15 cellular contexts compared by ENCODE assay signal in the genomic region with DNA sequence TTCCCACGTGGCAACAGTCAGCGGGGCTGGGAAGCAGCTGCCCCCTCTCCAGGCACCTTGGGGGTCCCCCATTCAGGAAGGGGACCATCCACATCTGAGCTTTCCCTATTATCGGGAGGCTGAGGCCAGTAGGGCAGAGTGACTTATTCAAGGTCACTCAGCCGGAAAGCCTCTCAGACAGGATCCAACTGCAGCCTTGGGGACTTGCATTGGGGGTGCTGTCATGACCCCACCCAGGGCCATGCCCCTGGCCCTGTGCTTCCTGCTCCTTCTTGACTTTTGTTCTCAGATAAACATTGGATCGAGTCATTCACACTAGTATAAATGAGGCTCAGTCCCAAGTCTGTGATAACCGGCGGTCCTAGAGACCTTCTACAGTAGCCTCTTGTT. TPM values are rescaled to one million over a fixed set of nuclear protein-coding genes. Genes with fewer than 3 reads are reported as not detected.
A peak's percentile ranks its signal among the peaks of the same experiment; 100 is the strongest.
DNase-seq lines count a peak whose midpoint lies in the region; ATAC-seq and TF ChIP-seq lines count a peak whose summit lies in the region.
"Had no signal": no experiment of that assay in that cellular context is flagged by ENCODE, and none has a peak within 500 bp of the region (broad histone marks: within the 10 kb centered on the region; RNA-seq: fewer than 3 reads in every experiment).

No MANE protein-coding gene starts in this region.

- H3K79me1 ChIP-seq in neuronal stem cell (ENCODE audit: low read depth, low read length) = no peaks in the 10 kb centered on the region

- CTCF ChIA-PET in Panc1 (lab: Charles Lee) = no interaction called here

- POLR2A ChIA-PET in Panc1 (lab: Charles Lee) = no interaction called here

- H2AK5ac ChIP-seq in neuronal stem cell (ENCODE audit: low read depth, low read length) = peak overlapping the region; percentile 95

- H3K4ac ChIP-seq in neuronal stem cell (ENCODE audit: low read length) = no peak overlapping the region

- intact Hi-C loops in Panc1 (cut with micrococcal nuclease; ENCODE audit: unreplicated experiment) (no loop called here), gastrocnemius medialis (cut with DNase I; ENCODE audit: low total_unique reads) (no loop called here)

- DNase-seq in Panc1 (ENCODE audit: low read depth, low spot score) = no peak
- DNase-seq in neuronal stem cell (ENCODE audit: low spot score) = no peak
- no peak for DNase-seq in stimulated activated CD8-positive, alpha-beta memory T cell treated with anti-CD3 and anti-CD28 coated beads, Interleukin-4, amount 100 ng/mL, for 48 hours
- no peak for DNase-seq in gastrocnemius medialis
- DNase-seq: ACHN, BE2C, DMS153, DMS79, GF-D8, GOT3, H7 had no signal

- H4K91ac ChIP-seq in neuronal stem cell (ENCODE audit: low read depth, low read length, poor library complexity) = no peak overlapping the region

- peak overlapping the region; percentile 62 for H2BK15ac ChIP-seq in neuronal stem cell (ENCODE audit: low read length)

- no peak for TF ChIP-seq CTCF in Panc1 (IDR thresholded peaks at IDR 0.05)
- TF ChIP-seq CTCF in gastrocnemius medialis (IDR thresholded peaks at IDR 0.05 in 4 of 5, conservative IDR thresholded peaks at IDR 0.05 in 1 of 5) = no peak

- no peak for ATAC-seq in Panc1
- no peak for ATAC-seq in GM18867 (IDR thresholded peaks at IDR 0.05; ENCODE audit: unreplicated experiment)
- no peak for ATAC-seq in gastrocnemius medialis
- ATAC-seq: HCT116 had no signal

- no peak overlapping the region for H2AFZ ChIP-seq in neuronal stem cell (ENCODE audit: low read length)

- H2BK120ac ChIP-seq in neuronal stem cell (ENCODE audit: low read depth, low read length) = no peak overlapping the region

- H3K36me3 ChIP-seq in BLaER1 (no peaks in the 10 kb centered on the region), Panc1 (ENCODE audit: control insufficient read depth, insufficient read depth, low read length) (no peaks in the 10 kb centered on the region), neuronal stem cell (replicated peaks in 1 of 2; ENCODE audit: control insufficient read depth in 2 of 2, insufficient read depth in 2 of 2, low read length in 2 of 2) (no peaks in the 10 kb centered on the region), gastrocnemius medialis (no peaks in the 10 kb centered on the region)
- no peaks in the 10 kb centered on the region for H3K36me3 ChIP-seq in BLaER1 treated with 17β-estradiol and CSF1 and Interleukin-3, amounts not matched to agents 10 nM and 100 nM
- H3K36me3 ChIP-seq: BE2C had no signal

- H3K27me3 ChIP-seq in BLaER1 = peaks cover 24% of the 10 kb centered on the region
- H3K27me3 ChIP-seq in BLaER1 treated with 17β-estradiol and CSF1 and Interleukin-3, amounts not matched to agents 10 nM and 100 nM = peaks cover 15 to 37% (median 26%) of the 10 kb centered on the region in 11 experiments
- H3K27me3 ChIP-seq in Panc1 (ENCODE audit: control insufficient read depth, insufficient read depth, low read length) = no peaks in the 10 kb centered on the region
- H3K27me3 ChIP-seq in neuronal stem cell (ENCODE audit: control insufficient read depth in 3 of 3, insufficient read depth in 3 of 3, low read depth in 1 of 3, low read length in 3 of 3) = peaks cover 0 to 42% (median 3%) of the 10 kb centered on the region in 3 experiments
- peaks cover 3 to 20% (median 16%) of the 10 kb centered on the region in 3 donors for H3K27me3 ChIP-seq in gastrocnemius medialis
- H3K27me3 ChIP-seq: BE2C had no signal

- no TSS peak for BruUV-seq in Panc1 (replicated peaks; lab: Mats Ljungman, UMichigan)

- H3K23ac ChIP-seq in neuronal stem cell (ENCODE audit: low read depth, low read length, poor library complexity) = no peak overlapping the region

- in situ Hi-C loops in Panc1 (cut with HindIII; ENCODE audit: low pct_unique_long_range_greater_than_20kb, low sequenced_read_pairs) = no loop called here
- in situ Hi-C loops in gastrocnemius medialis (cut with MboI; ENCODE audit: low sequenced_read_pairs in 4 of 4) = no loop called here

- peaks cover 67% of the 10 kb centered on the region for H3K4me1 ChIP-seq in BLaER1
- H3K4me1 ChIP-seq in BLaER1 treated with 17β-estradiol and CSF1 and Interleukin-3, amounts not matched to agents 10 nM and 100 nM = peaks cover 11 to 72% (median 65%) of the 10 kb centered on the region in 10 experiments; a peak in 19 of 20 replicates
- peaks cover 10% of the 10 kb centered on the region for H3K4me1 ChIP-seq in Panc1 (ENCODE audit: control insufficient read depth, insufficient read depth, low read length)
- H3K4me1 ChIP-seq in neuronal stem cell (ENCODE audit: control insufficient read depth in 2 of 2, insufficient read depth in 1 of 2, low read depth in 1 of 2, low read length in 2 of 2) = peaks cover 24 to 31% of the 10 kb centered on the region in 2 donors
- no peaks in the 10 kb centered on the region for H3K4me1 ChIP-seq in gastrocnemius medialis

- no CpG with 5 or more reads among the region's 7 CpGs for WGBS in neuronal stem cell (ENCODE audit: extremely low coverage in 2 of 2, insufficient read length in 2 of 2, insufficient replicate concordance in 1 of 2), 2 donors

- H3K27ac ChIP-seq in BLaER1 (no peak overlapping the region), Panc1 (ENCODE audit: low read length) (0 out of 2 replicates have a peak overlapping the region, but pooled peaks have one; percentile 12), neuronal stem cell (replicated peaks; ENCODE audit: low read length) (no peak overlapping the region), gastrocnemius medialis (no peak overlapping the region)
- H3K27ac ChIP-seq in BLaER1 treated with 17β-estradiol and CSF1 and Interleukin-3, amounts not matched to agents 10 nM and 100 nM = no peak overlapping the region

- peak overlapping the region; percentile 29 for H4K8ac ChIP-seq in neuronal stem cell (ENCODE audit: low read depth, low read length)

- H2BK12ac ChIP-seq in neuronal stem cell (ENCODE audit: low read length) = no peak overlapping the region

- H3K9ac ChIP-seq in BLaER1 (no peak overlapping the region), neuronal stem cell (ENCODE audit: low read depth, low read length, poor library complexity) (no peak overlapping the region)
- peak overlapping the region in 2 of 11 experiments; percentile 2 to 24; a peak in 1 of 22 replicates for H3K9ac ChIP-seq in BLaER1 treated with 17β-estradiol and CSF1 and Interleukin-3, amounts not matched to agents 10 nM and 100 nM

- H4K20me1 ChIP-seq in BLaER1 = peaks cover 27% of the 10 kb centered on the region; the same call in 1 of the 2 replicates
- H4K20me1 ChIP-seq in BLaER1 treated with 17β-estradiol and CSF1 and Interleukin-3, amounts not matched to agents 10 nM and 100 nM = peaks cover 0 to 39% (median 19%) of the 10 kb centered on the region in 11 experiments; a peak in 14 of 22 replicates

- H3K9me3 ChIP-seq in BLaER1 = peaks cover 8% of the 10 kb centered on the region; the same call in 1 of the 2 replicates
- H3K9me3 ChIP-seq in BLaER1 treated with 17β-estradiol and CSF1 and Interleukin-3, amounts not matched to agents 10 nM and 100 nM (replicated peaks in 1 of 11) = peaks cover 0 to 11% (median 6%) of the 10 kb centered on the region in 11 experiments; a peak in 9 of 22 replicates
- H3K9me3 ChIP-seq in Panc1 (ENCODE audit: control insufficient read depth, insufficient read depth, low read depth, low read length) = no peaks in the 10 kb centered on the region
- H3K9me3 ChIP-seq in neuronal stem cell (replicated peaks in 1 of 2; ENCODE audit: control insufficient read depth in 2 of 2, insufficient read depth in 1 of 2, low read depth in 1 of 2, low read length in 2 of 2) = no peaks in the 10 kb centered on the region
- H3K9me3 ChIP-seq in gastrocnemius medialis = no peaks in the 10 kb centered on the region
- H3K9me3 ChIP-seq: BE2C had no signal

- H3K4me3 ChIP-seq in BLaER1 (no peak overlapping the region), Panc1 (ENCODE audit: low read depth in 2 of 2, low read length in 2 of 2) (no peak overlapping the region), neuronal stem cell (ENCODE audit: low read length in 2 of 2) (no peak overlapping the region), gastrocnemius medialis (no peak overlapping the region)
- H3K4me3 ChIP-seq in BLaER1 treated with 17β-estradiol and CSF1 and Interleukin-3, amounts not matched to agents 10 nM and 100 nM = no peak overlapping the region; a peak in 1 of 20 replicates

- no peak for TF ChIP-seq POLR2A in gastrocnemius medialis (IDR thresholded peaks at IDR 0.05)

- H3K4me2 ChIP-seq in BLaER1 = peak overlapping the region; percentile 96
- H3K4me2 ChIP-seq in BLaER1 treated with 17β-estradiol and CSF1 and Interleukin-3, amounts not matched to agents 10 nM and 100 nM = peak overlapping the region in 10 of 11 experiments; percentile 1 to 99 (median 91); a peak in 19 of 22 replicates
- H3K4me2 ChIP-seq in neuronal stem cell (ENCODE audit: insufficient read depth, low read length, poor library complexity, severe bottlenecking) = no peak overlapping the region

- peak overlapping the region; percentile 76 for H3K18ac ChIP-seq in neuronal stem cell (ENCODE audit: low read length)

- H3K14ac ChIP-seq in neuronal stem cell (ENCODE audit: low read length) = no peak overlapping the region

- H2BK5ac ChIP-seq in neuronal stem cell (ENCODE audit: low read length) = peak overlapping the region; percentile 91

RNA-seq across cellular contexts. Expression of gene BEGAIN, which starts 12.6 kb away (rescaled TPM):
- 26.5 TPM for total RNA-seq in Panc1 (2021; ENCODE audit: unreplicated experiment)
- polyA plus RNA-seq in Panc1 (2012; ENCODE audit: insufficient read length) = 37.2 TPM
- polyA plus RNA-seq in neuronal stem cell (2013, experiment 1 of 2) = 20.9 TPM
- polyA plus RNA-seq in neuronal stem cell (2013, experiment 2 of 2) = 20.1 TPM
- total RNA-seq in gastrocnemius medialis = under 1 TPM in 3 of 4 donors, not detected in 1; 0.25 to 0.49 (median 0.26) TPM

Comparison
In these comparisons a context has a peak if more than half of its experiments do, and no peak if none do; other contexts are left out.
1. RNA of gene BEGAIN, which starts 12.6 kb away (total RNA-seq): 26.5 TPM in Panc1 (single experiment); 0.25 to 0.49 TPM in gastrocnemius medialis; every median in the first group is over 10 times any median in the second.